Comparison of ENCODE assay signal across 1 cellular context in the genomic region with DNA sequence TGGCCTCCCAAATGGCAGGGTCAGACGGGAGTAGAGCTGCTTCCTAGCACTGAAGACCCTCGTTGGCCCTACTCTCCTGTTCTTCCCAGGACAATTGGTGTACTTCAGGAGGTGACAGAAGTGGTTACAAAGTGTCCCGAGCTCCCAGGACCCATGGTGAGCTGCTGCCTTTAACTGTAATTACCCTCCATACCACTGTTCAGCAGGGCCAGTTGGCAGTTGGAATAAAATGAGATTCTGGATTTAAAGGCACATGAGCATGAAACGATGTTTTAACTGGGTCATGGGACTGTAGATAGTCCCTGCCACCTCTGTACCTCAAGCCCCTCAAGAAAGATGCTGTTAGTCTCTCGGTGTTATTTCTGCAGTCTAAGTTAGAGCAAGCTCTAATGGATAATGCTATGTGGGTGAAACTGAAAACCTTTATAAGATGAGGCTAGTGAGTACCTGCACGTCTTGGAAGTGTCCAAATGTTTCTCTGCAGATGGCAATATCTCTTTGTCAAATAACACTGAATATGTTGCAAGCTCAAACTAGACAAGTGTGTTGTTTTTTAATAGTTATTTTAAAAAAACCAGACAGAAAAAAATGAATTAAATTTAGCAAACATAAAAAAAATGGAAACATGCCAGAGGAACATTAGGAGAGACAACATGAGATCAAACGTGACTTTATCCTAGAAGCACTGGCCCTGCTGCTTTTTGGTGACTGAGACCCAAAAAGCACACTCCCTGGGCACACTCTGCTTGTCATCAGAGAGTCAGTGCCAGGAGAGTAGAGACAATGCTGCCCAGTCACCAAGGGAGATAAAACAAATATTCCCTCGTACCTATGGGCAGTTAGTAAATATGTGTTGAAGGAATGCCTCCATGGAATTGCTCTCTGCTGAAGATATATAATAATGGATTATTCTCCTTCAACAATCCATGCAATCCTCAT.
TF ChIP-seq lines count a peak whose summit lies in the region.

No MANE protein-coding gene starts in this region.

TF ChIP-seq in K562, 482 proteins besides CTCF, POLR2A, EP300 and RAD21 (continued from another document):
- TF ChIP-seq, protein P1, sequence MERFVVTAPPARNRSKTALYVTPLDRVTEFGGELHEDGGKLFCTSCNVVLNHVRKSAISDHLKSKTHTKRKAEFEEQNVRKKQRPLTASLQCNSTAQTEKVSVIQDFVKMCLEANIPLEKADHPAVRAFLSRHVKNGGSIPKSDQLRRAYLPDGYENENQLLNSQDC (CRISPR knock-in tag; IDR thresholded peaks at IDR 0.05) = no peak
- TF ChIP-seq FOXA1 (IDR thresholded peaks at IDR 0.05; ENCODE audit: borderline replicate concordance) = no peak
- TF ChIP-seq, protein P2, sequence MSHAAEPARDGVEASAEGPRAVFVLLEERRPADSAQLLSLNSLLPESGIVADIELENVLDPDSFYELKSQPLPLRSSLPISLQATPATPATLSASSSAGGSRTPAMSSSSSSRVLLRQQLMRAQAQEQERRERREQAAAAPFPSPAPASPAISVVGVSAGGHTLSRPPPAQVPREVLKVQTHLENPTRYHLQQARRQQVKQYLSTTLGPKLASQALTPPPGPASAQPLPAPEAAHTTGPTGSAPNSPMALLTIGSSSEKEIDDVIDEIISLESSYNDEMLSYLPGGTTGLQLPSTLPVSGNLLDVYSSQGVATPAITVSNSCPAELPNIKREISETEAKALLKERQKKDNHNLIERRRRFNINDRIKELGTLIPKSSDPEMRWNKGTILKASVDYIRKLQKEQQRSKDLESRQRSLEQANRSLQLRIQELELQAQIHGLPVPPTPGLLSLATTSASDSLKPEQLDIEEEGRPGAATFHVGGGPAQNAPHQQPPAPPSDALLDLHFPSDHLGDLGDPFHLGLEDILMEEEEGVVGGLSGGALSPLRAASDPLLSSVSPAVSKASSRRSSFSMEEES (CRISPR knock-in tag; IDR thresholded peaks at IDR 0.05) = no peak
- no peak for TF ChIP-seq PHF21A (IDR thresholded peaks at IDR 0.05; ENCODE audit: borderline replicate concordance, low read depth)
- TF ChIP-seq, protein P3, sequence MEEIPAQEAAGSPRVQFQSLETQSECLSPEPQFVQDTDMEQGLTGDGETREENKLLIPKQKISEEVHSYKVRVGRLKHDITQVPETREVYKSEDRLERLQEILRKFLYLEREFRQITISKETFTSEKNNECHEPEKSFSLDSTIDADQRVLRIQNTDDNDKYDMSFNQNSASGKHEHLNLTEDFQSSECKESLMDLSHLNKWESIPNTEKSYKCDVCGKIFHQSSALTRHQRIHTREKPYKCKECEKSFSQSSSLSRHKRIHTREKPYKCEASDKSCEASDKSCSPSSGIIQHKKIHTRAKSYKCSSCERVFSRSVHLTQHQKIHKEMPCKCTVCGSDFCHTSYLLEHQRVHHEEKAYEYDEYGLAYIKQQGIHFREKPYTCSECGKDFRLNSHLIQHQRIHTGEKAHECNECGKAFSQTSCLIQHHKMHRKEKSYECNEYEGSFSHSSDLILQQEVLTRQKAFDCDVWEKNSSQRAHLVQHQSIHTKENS (CRISPR knock-in tag; IDR thresholded peaks at IDR 0.05) = no peak
- TF ChIP-seq ZNF583 (CRISPR knock-in tag; IDR thresholded peaks at IDR 0.05) = no peak
- no peak for TF ChIP-seq RFX1 (IDR thresholded peaks at IDR 0.05)
- no peak for TF ChIP-seq U2AF2 (optimal IDR thresholded peaks at IDR 0.05; ENCODE audit: low read depth, low read length)
- TF ChIP-seq, protein P4, sequence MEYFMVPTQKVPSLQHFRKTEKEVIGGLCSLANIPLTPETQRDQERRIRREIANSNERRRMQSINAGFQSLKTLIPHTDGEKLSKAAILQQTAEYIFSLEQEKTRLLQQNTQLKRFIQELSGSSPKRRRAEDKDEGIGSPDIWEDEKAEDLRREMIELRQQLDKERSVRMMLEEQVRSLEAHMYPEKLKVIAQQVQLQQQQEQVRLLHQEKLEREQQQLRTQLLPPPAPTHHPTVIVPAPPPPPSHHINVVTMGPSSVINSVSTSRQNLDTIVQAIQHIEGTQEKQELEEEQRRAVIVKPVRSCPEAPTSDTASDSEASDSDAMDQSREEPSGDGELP (CRISPR knock-in tag; IDR thresholded peaks at IDR 0.05; ENCODE audit: borderline replicate concordance) = no peak
- TF ChIP-seq NR2C2 (CRISPR knock-in tag; IDR thresholded peaks at IDR 0.05) = no peak
- TF ChIP-seq NR2C2 (tag; IDR thresholded peaks at IDR 0.05) = no peak
